1 cellular context compared by ENCODE assay signal in genomic region chr19:6109947-6110346, GRCh38.
TF ChIP-seq lines count a peak whose summit lies in the region.

No MANE protein-coding gene starts in this region.

TF ChIP-seq in K562, 482 proteins besides CTCF, POLR2A, EP300 and RAD21:
- TF ChIP-seq ZNF318 (IDR thresholded peaks at IDR 0.05; ENCODE audit: borderline replicate concordance in 1 of 2, low read depth in 1 of 2) (no peak), FOXA3 (CRISPR knock-in tag; conservative IDR thresholded peaks at IDR 0.05 in 1 of 2, IDR thresholded peaks at IDR 0.05 in 1 of 2) (0 out of 4 replicates have a peak, but pooled peaks of 1 of the 2 experiments have one; percentile 21)
